Comparison of ENCODE assay signal across 26 cellular contexts in the genomic region with DNA sequence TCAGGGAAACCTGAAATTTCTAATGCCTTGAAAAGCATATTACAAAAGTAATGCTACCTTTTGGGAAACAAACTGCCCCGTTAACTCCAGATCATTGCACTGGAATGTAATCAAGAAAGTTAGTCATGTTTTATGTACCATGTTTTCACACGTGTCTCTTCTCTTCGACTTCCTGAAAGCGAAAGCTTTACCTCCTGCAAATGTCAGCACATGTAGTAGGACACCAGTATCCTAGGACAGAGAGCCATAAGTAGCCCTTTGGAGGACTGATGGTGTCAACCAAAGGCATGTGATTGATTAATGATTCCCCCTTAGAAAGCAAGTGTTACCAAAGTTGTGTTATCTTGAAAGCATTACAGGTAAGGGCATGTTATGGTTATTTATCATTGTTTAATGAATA. TPM values are rescaled to one million over a fixed set of nuclear protein-coding genes. Genes with fewer than 3 reads are reported as not detected.
DNase-seq lines count a peak whose midpoint lies in the region; ATAC-seq and TF ChIP-seq lines count a peak whose summit lies in the region.
"Had no signal": no experiment of that assay in that cellular context is flagged by ENCODE, and none has a peak within 500 bp of the region (broad histone marks: within the 10 kb centered on the region; RNA-seq: fewer than 3 reads in every experiment).

No MANE protein-coding gene starts in this region.

- no peak overlapping the region for H3K4me3 ChIP-seq in choroid plexus epithelial cell (ENCODE audit: low read depth, low read length)
- H3K4me3 ChIP-seq: BLaER1 treated with 17β-estradiol and CSF1 and Interleukin-3, amounts not matched to agents 10 nM and 100 nM; cardiac muscle cell; coronary artery; esophagus squamous epithelium; prostate gland had no signal

- DNase-seq in ELR (ENCODE audit: low read depth), result peak; percentile 74
- peak; percentile 46 for DNase-seq in M059J (ENCODE audit: low read depth)
- DNase-seq in choroid plexus epithelial cell (ENCODE audit: low read depth), result peak; percentile 24
- peak; percentile 55 for DNase-seq in kidney tubule cell (ENCODE audit: low spot score)
- DNase-seq in NCI-H2227 treated with DMSO at 0.1 percent for 48 hours (lab: John Stamatoyannopoulos, UW), result no peak
- DNase-seq: ACHN; activated CD4-positive, CD25-positive, alpha-beta regulatory T cell; effector memory CD8-positive, alpha-beta T cell; esophagus squamous epithelium; KBM-7; naive thymus-derived CD8-positive, alpha-beta T cell; NCI-H146; NCI-H510A treated with DMSO at 0.1 percent for 48 hours; NK-92 treated with Interleukin-12 subunit alpha and Interleukin-12 subunit beta, amount 100 ng/mL, for 24 hours; nucleus accumbens; SIG-M5; stimulated activated CD4-positive, alpha-beta T cell treated with anti-CD3 and anti-CD28 coated beads, Interleukin-4, amount 100 ng/mL, for 4 hours; substantia nigra had no signal

- TF ChIP-seq CTCF in choroid plexus epithelial cell (conservative IDR thresholded peaks at IDR 0.05; ENCODE audit: low read depth, low read length), result no peak

- ATAC-seq in HG03354 (IDR thresholded peaks at IDR 0.05; ENCODE audit: poor library complexity, severe bottlenecking, unreplicated experiment) (no peak), GM19395 (IDR thresholded peaks at IDR 0.05; ENCODE audit: unreplicated experiment) (no peak), GM18867 (IDR thresholded peaks at IDR 0.05; ENCODE audit: unreplicated experiment) (no peak)
- ATAC-seq: effector memory CD8-positive, alpha-beta T cell; naive thymus-derived CD8-positive, alpha-beta T cell; stimulated activated memory B cell treated with anti-CD40 and anti-IgM and Interleukin-4, amounts not matched to agents 10 μg/mL and 1 μg/mL and 100 μg/mL, for 72 hours had no signal

RNA-seq across cellular contexts. Expression of gene MND1, which starts 8.8 kb away (rescaled TPM):
- total RNA-seq in M059J (2014; rRNA removed; shearing (Covaris generic)), result 9.2 and 18.4 TPM in 2 replicates
- total RNA-seq: naive thymus-derived CD8-positive, alpha-beta T cell had no signal
